1 cellular context compared by ENCODE assay signal in genomic region chr15:41495736-41496599, GRCh38.
A peak's percentile ranks its signal among the peaks of the same experiment; 100 is the strongest.
TF ChIP-seq lines count a peak whose summit lies in the region.

No MANE protein-coding gene starts in this region.

TF ChIP-seq in HepG2, 621 proteins besides CTCF, POLR2A, EP300 and RAD21 (continued from another document and continues in another):
- no peak for TF ChIP-seq MAZ (IDR thresholded peaks at IDR 0.05; ENCODE audit: borderline replicate concordance, low read depth, low read length)
- TF ChIP-seq MAZ (CRISPR knock-in tag; IDR thresholded peaks at IDR 0.05; ENCODE audit: low read depth): peak; percentile 81; the same call in 1 of the 2 replicates
- TF ChIP-seq AHR (CRISPR knock-in tag; IDR thresholded peaks at IDR 0.05): no peak
- TF ChIP-seq KDM3A (CRISPR knock-in tag; IDR thresholded peaks at IDR 0.05; ENCODE audit: low read depth): peak; percentile 92; the same call in 1 of the 2 replicates
- TF ChIP-seq CREBL2 (CRISPR knock-in tag; IDR thresholded peaks at IDR 0.05; ENCODE audit: borderline replicate concordance): peak; percentile 59; the same call in 1 of the 2 replicates
- TF ChIP-seq NR2F6 (IDR thresholded peaks at IDR 0.05): peak; percentile 27; the same call in 1 of the 2 replicates
- peak; percentile 33; the same call in 1 of the 2 replicates for TF ChIP-seq NR2F6 (CRISPR knock-in tag; IDR thresholded peaks at IDR 0.05)
- TF ChIP-seq ZNF569 (CRISPR knock-in tag; IDR thresholded peaks at IDR 0.05; ENCODE audit: borderline replicate concordance): no peak
- no peak for TF ChIP-seq FOXM1 (CRISPR knock-in tag; IDR thresholded peaks at IDR 0.05)
- TF ChIP-seq GLMP (CRISPR knock-in tag; IDR thresholded peaks at IDR 0.05; ENCODE audit: borderline replicate concordance): no peak
- TF ChIP-seq MAFK (conservative IDR thresholded peaks at IDR 0.05 in 1 of 2, IDR thresholded peaks at IDR 0.05 in 1 of 2; ENCODE audit: low read length in 2 of 2): no peak
- TF ChIP-seq ATM (IDR thresholded peaks at IDR 0.05; ENCODE audit: borderline replicate concordance): no peak
- no peak; the same call in 1 of the 2 replicates for TF ChIP-seq ZNF563 (CRISPR knock-in tag; IDR thresholded peaks at IDR 0.05)
- peak; percentile 69; the same call in 1 of the 2 replicates for TF ChIP-seq ARNT2 (CRISPR knock-in tag; IDR thresholded peaks at IDR 0.05; ENCODE audit: low read depth)
- peak; percentile 90 for TF ChIP-seq ZNF18 (CRISPR knock-in tag; IDR thresholded peaks at IDR 0.05; ENCODE audit: insufficient replicate concordance)
- TF ChIP-seq ZNF383 (CRISPR knock-in tag; IDR thresholded peaks at IDR 0.05; ENCODE audit: borderline replicate concordance): no peak
- TF ChIP-seq LCORL (IDR thresholded peaks at IDR 0.05): peak; percentile 73
- peak; percentile 100 for TF ChIP-seq LCORL (CRISPR knock-in tag; IDR thresholded peaks at IDR 0.05)
- TF ChIP-seq ZFP36 (IDR thresholded peaks at IDR 0.05; ENCODE audit: borderline replicate concordance, low read depth, low read length, partially characterized antibody): no peak
- peak; percentile 77 for TF ChIP-seq GZF1 (CRISPR knock-in tag; IDR thresholded peaks at IDR 0.05)
- peak; percentile 74; the same call in 1 of the 2 replicates for TF ChIP-seq ZNF691 (CRISPR knock-in tag; IDR thresholded peaks at IDR 0.05; ENCODE audit: borderline replicate concordance, low read depth)
- no peak for TF ChIP-seq CHD4 (IDR thresholded peaks at IDR 0.05; ENCODE audit: borderline replicate concordance, low read length)
- no peak for TF ChIP-seq MBD4 (IDR thresholded peaks at IDR 0.05; ENCODE audit: borderline replicate concordance, low read length)
- peak; percentile 73 for TF ChIP-seq AKAP8 (CRISPR knock-in tag; IDR thresholded peaks at IDR 0.05)
- no peak for TF ChIP-seq WIZ (CRISPR knock-in tag; IDR thresholded peaks at IDR 0.05)
- TF ChIP-seq MTA1 (CRISPR knock-in tag; IDR thresholded peaks at IDR 0.05; ENCODE audit: borderline replicate concordance): peak; percentile 72; the same call in 1 of the 2 replicates
- no peak for TF ChIP-seq TCF7 (IDR thresholded peaks at IDR 0.05; ENCODE audit: low read depth)
- no peak for TF ChIP-seq ZHX2 (IDR thresholded peaks at IDR 0.05; ENCODE audit: low read depth)
- TF ChIP-seq ZHX2 (CRISPR knock-in tag; IDR thresholded peaks at IDR 0.05; ENCODE audit: borderline replicate concordance): no peak
- TF ChIP-seq HNRNPK (IDR thresholded peaks at IDR 0.05; ENCODE audit: low read depth, low read length, poor library complexity, severe bottlenecking): no peak
- no peak; the same call in 1 of the 2 replicates for TF ChIP-seq TFE3 (CRISPR knock-in tag; IDR thresholded peaks at IDR 0.05)
- TF ChIP-seq ZNF253 (CRISPR knock-in tag; IDR thresholded peaks at IDR 0.05; ENCODE audit: borderline replicate concordance): no peak
- no peak for TF ChIP-seq IKZF1 (IDR thresholded peaks at IDR 0.05)
- TF ChIP-seq MYC (CRISPR knock-in tag; IDR thresholded peaks at IDR 0.05; ENCODE audit: borderline replicate concordance): peak; percentile 94
- TF ChIP-seq ZNF850 (CRISPR knock-in tag; conservative IDR thresholded peaks at IDR 0.05): no peak
- TF ChIP-seq RFX5 (IDR thresholded peaks at IDR 0.05; ENCODE audit: low read depth, low read length): no peak
- TF ChIP-seq ZNF619 (CRISPR knock-in tag; IDR thresholded peaks at IDR 0.05): 0 out of 2 replicates have a peak, but pooled peaks have one; percentile 56
- no peak for TF ChIP-seq RERE (CRISPR knock-in tag; IDR thresholded peaks at IDR 0.05; ENCODE audit: low read depth)
- no peak for TF ChIP-seq JUNB (CRISPR knock-in tag; IDR thresholded peaks at IDR 0.05; ENCODE audit: borderline replicate concordance)
- no peak for TF ChIP-seq RFXANK (CRISPR knock-in tag; IDR thresholded peaks at IDR 0.05)
- peak; percentile 71; the same call in 1 of the 2 replicates for TF ChIP-seq ZNF232 (CRISPR knock-in tag; IDR thresholded peaks at IDR 0.05; ENCODE audit: borderline replicate concordance)
- TF ChIP-seq ZNF234 (CRISPR knock-in tag; conservative IDR thresholded peaks at IDR 0.05): 0 out of 2 replicates have a peak, but pooled peaks have one; percentile 34
- TF ChIP-seq ZBTB44 (CRISPR knock-in tag; IDR thresholded peaks at IDR 0.05): no peak
- no peak for TF ChIP-seq HCFC1 (IDR thresholded peaks at IDR 0.05; ENCODE audit: low read depth, low read length)
